ENCODE assay signal across 8 cellular contexts in genomic region chr2:45469314-45470099, GRCh38.
DNase-seq lines count a peak whose midpoint lies in the region; ATAC-seq and TF ChIP-seq lines count a peak whose summit lies in the region.
"Had no signal": no experiment of that assay in that cellular context is flagged by ENCODE, and none has a peak within 500 bp of the region (broad histone marks: within the 10 kb centered on the region; RNA-seq: fewer than 3 reads in every experiment).

No MANE protein-coding gene starts in this region.

- H3K4me3 ChIP-seq in epithelial cell of esophagus (ENCODE audit: low read length) (no peak overlapping the region), subcutaneous abdominal adipose tissue (ENCODE audit: low read depth in 1 of 5, low read length in 5 of 5) (no peak overlapping the region)
- H3K4me3 ChIP-seq in CD8-positive, alpha-beta memory T cell (ENCODE audit: low read length) = no peak overlapping the region

- no peak overlapping the region for H3K4me3 Mint-ChIP-seq in CD8-positive, alpha-beta memory T cell

- H3K27me3 Mint-ChIP-seq in CD8-positive, alpha-beta memory T cell = no peaks in the 10 kb centered on the region

- TF ChIP-seq CTCF in epithelial cell of esophagus (IDR thresholded peaks at IDR 0.05; ENCODE audit: insufficient read depth, low read depth, low read length, missing control alignments) = no peak

- peak overlapping the region; percentile 47 for H3K27ac ChIP-seq in subcutaneous abdominal adipose tissue (ENCODE audit: low read depth, low read length)
- no peak overlapping the region for H3K27ac ChIP-seq in CD8-positive, alpha-beta memory T cell (ENCODE audit: low read depth, low read length)

- no peaks in the 10 kb centered on the region for H3K27me3 ChIP-seq in subcutaneous abdominal adipose tissue (ENCODE audit: control insufficient read depth in 5 of 5, insufficient read depth in 4 of 5, low read length in 5 of 5)
- no peaks in the 10 kb centered on the region for H3K27me3 ChIP-seq in CD8-positive, alpha-beta memory T cell (ENCODE audit: insufficient read depth, low read length, poor library complexity, severe bottlenecking)

- H3K36me3 Mint-ChIP-seq in CD8-positive, alpha-beta memory T cell = peaks cover 11 to 13% (median 11%) of the 10 kb centered on the region in 3 donors

- H3K9me3 Mint-ChIP-seq in CD8-positive, alpha-beta memory T cell = no peaks in the 10 kb centered on the region

- no peak overlapping the region for H3K27ac Mint-ChIP-seq in CD8-positive, alpha-beta memory T cell

- peaks cover 0 to 17% (median 5%) of the 10 kb centered on the region in 5 donors for H3K4me1 ChIP-seq in subcutaneous abdominal adipose tissue (ENCODE audit: control insufficient read depth in 5 of 5, insufficient read depth in 5 of 5, low read length in 5 of 5)
- no peaks in the 10 kb centered on the region for H3K4me1 ChIP-seq in CD8-positive, alpha-beta memory T cell (ENCODE audit: insufficient read depth, low read length)

- H3K9ac ChIP-seq in subcutaneous abdominal adipose tissue (ENCODE audit: low read length in 5 of 5) = no peak overlapping the region

- H3K36me3 ChIP-seq in subcutaneous abdominal adipose tissue (ENCODE audit: control insufficient read depth in 5 of 5, insufficient read depth in 5 of 5, low read length in 5 of 5) = peaks cover 0 to 3% (median 0%) of the 10 kb centered on the region in 5 donors
- no peaks in the 10 kb centered on the region for H3K36me3 ChIP-seq in CD8-positive, alpha-beta memory T cell (ENCODE audit: insufficient read depth, low read length)

- no peaks in the 10 kb centered on the region for H3K9me3 ChIP-seq in subcutaneous abdominal adipose tissue (ENCODE audit: control insufficient read depth in 5 of 5, low read length in 5 of 5)
- no peaks in the 10 kb centered on the region for H3K9me3 ChIP-seq in CD8-positive, alpha-beta memory T cell (ENCODE audit: low read length)

- DNase-seq in NCI-H2081 treated with DMSO at 0.1 percent for 48 hours (lab: John Stamatoyannopoulos, UW) (peak; percentile 81), epithelial cell of esophagus (ENCODE audit: low read depth) (peak; percentile 61), cerebellar cortex (ENCODE audit: low spot score) (no peak)
- no peak for DNase-seq in CD8-positive, alpha-beta memory T cell
- DNase-seq: substantia nigra had no signal

- CTCF ChIA-PET in CD8-positive, alpha-beta memory T cell (lab: Charles Lee) = no interaction called here

- POLR2A ChIA-PET in CD8-positive, alpha-beta memory T cell (lab: Charles Lee) = no interaction called here

- peaks cover 0 to 5% (median 0%) of the 10 kb centered on the region in 3 donors for H3K4me1 Mint-ChIP-seq in CD8-positive, alpha-beta memory T cell

- peak; percentile 66 for ATAC-seq in GM21528 (IDR thresholded peaks at IDR 0.05; ENCODE audit: low FRiP score, unreplicated experiment)
- ATAC-seq in HG02571 (IDR thresholded peaks at IDR 0.05; ENCODE audit: unreplicated experiment) = no peak

Comparison
In these comparisons a context has a peak if more than half of its experiments do, and no peak if none do; other contexts are left out.
1. DNase-seq: peak in NCI-H2081 treated with DMSO at 0.1 percent for 48 hours (single experiment) and epithelial cell of esophagus (single experiment); none in CD8-positive, alpha-beta memory T cell (0 of 5) and cerebellar cortex (single experiment).